ENCODE assay signal across 10 cellular contexts in genomic region chr11:112082729-112083128, GRCh38. TPM values are rescaled to one million over a fixed set of nuclear protein-coding genes. Genes with fewer than 3 reads are reported as not detected.
DNase-seq lines count a peak whose midpoint lies in the region; ATAC-seq, FAIRE-seq and TF ChIP-seq lines count a peak whose summit lies in the region.
"Had no signal": no experiment of that assay in that cellular context is flagged by ENCODE, and none has a peak within 500 bp of the region (broad histone marks: within the 10 kb centered on the region; RNA-seq: fewer than 3 reads in every experiment).

No MANE protein-coding gene starts in this region.

- no peaks in the 10 kb centered on the region for H3K27me3 ChIP-seq in Panc1 (ENCODE audit: control insufficient read depth, insufficient read depth, low read length)
- H3K27me3 ChIP-seq: BLaER1 treated with 17β-estradiol and CSF1 and Interleukin-3, amounts not matched to agents 10 nM and 100 nM had no signal

- H3K36me3 Mint-ChIP-seq in chondrocyte (ENCODE audit: low read depth): peaks cover 24% of the 10 kb centered on the region

- H3K27ac ChIP-seq in Panc1 (ENCODE audit: low read length): no peak overlapping the region

- H3K27ac Mint-ChIP-seq in chondrocyte (ENCODE audit: unreplicated experiment): peak overlapping the region; percentile 30

- no peak for ATAC-seq in Panc1
- ATAC-seq in GM21717 (IDR thresholded peaks at IDR 0.05; ENCODE audit: unreplicated experiment): no peak
- ATAC-seq in esophagus mucosa: no peak

- H3K4me3 ChIP-seq in Panc1 (ENCODE audit: low read depth in 2 of 2, low read length in 2 of 2): no peak overlapping the region
- H3K4me3 ChIP-seq: BLaER1 treated with 17β-estradiol and CSF1 and Interleukin-3, amounts not matched to agents 10 nM and 100 nM had no signal

- CTCF ChIA-PET in Panc1 (lab: Charles Lee): no interaction called here

- no peak for FAIRE-seq in GM19239 (lab: Jason Lieb, UNC)
- FAIRE-seq: GM18507 had no signal

- peaks cover 27% of the 10 kb centered on the region for H3K4me1 Mint-ChIP-seq in chondrocyte (ENCODE audit: low read depth)

- POLR2A ChIA-PET in Panc1 (lab: Charles Lee): interaction anchor here (0.5 kb wide), 1 partner anchor 31 kb away, joined by 3 read pairs; no protein-coding TSS in a partner anchor

- intact Hi-C loops in Panc1 (cut with micrococcal nuclease; ENCODE audit: unreplicated experiment): no loop called here

- H3K36me3 ChIP-seq in Panc1 (ENCODE audit: control insufficient read depth, insufficient read depth, low read length): peaks cover 48% of the 10 kb centered on the region

- no peaks in the 10 kb centered on the region for H3K9me3 Mint-ChIP-seq in chondrocyte (ENCODE audit: low read depth)

- no peak overlapping the region for H3K4me3 Mint-ChIP-seq in chondrocyte (ENCODE audit: unreplicated experiment)

- no peaks in the 10 kb centered on the region for H3K27me3 Mint-ChIP-seq in chondrocyte (ENCODE audit: low read depth)

- TF ChIP-seq CTCF in Panc1 (IDR thresholded peaks at IDR 0.05) (no peak), chondrocyte (IDR thresholded peaks at IDR 0.05) (no peak)

- in situ Hi-C loops in Panc1 (cut with HindIII; ENCODE audit: low pct_unique_long_range_greater_than_20kb, low sequenced_read_pairs): no loop called here

- peaks cover 4% of the 10 kb centered on the region for H3K4me1 ChIP-seq in Panc1 (ENCODE audit: control insufficient read depth, insufficient read depth, low read length)

- TSS peak; percentile 36 for BruUV-seq in Panc1 (replicated peaks; lab: Mats Ljungman, UMichigan)

- peak; percentile 20 for DNase-seq in activated naive CD4-positive, alpha-beta T cell treated with Interleukin-2 at 50 U/mL for 16 hours
- DNase-seq in activated naive CD4-positive, alpha-beta T cell (lab: John Stamatoyannopoulos, UW): no peak
- DNase-seq in Panc1 (ENCODE audit: low read depth, low spot score) (peak; percentile 82), chondrocyte (ENCODE audit: low spot score) (no peak), GM19239 (ENCODE audit: insufficient read length, low spot score) (no peak)
- DNase-seq in stimulated activated CD4-positive, alpha-beta T cell treated with anti-CD3 and anti-CD28 coated beads, TNF-alpha, amount 100 ng/mL, for 48 hours (ENCODE audit: low read depth in 3 of 3): peak in 2 of 3 donors; percentile 10 to 28

- no peaks in the 10 kb centered on the region for H3K9me3 ChIP-seq in Panc1 (ENCODE audit: control insufficient read depth, insufficient read depth, low read depth, low read length)
- H3K9me3 ChIP-seq: BLaER1 treated with 17β-estradiol and CSF1 and Interleukin-3, amounts not matched to agents 10 nM and 100 nM had no signal

RNA-seq across cellular contexts. Expression of gene TIMM8B, which starts 3.8 kb away (rescaled TPM):
- total RNA-seq in Panc1 (2021; ENCODE audit: unreplicated experiment) (87.3 TPM), chondrocyte (56.3 to 67.9 TPM (median 56.5 TPM) in 3 replicates), esophagus mucosa (83.4 TPM)
- 147 TPM for polyA plus RNA-seq in Panc1 (2012; ENCODE audit: insufficient read length)

RNA-seq across cellular contexts. Expression of gene SDHD, which starts 3.9 kb away (rescaled TPM):
- total RNA-seq in Panc1 (2021; ENCODE audit: unreplicated experiment) (166 TPM), chondrocyte (52.0 to 62.8 TPM (median 61.5 TPM) in 3 replicates), esophagus mucosa (109 TPM)
- 157 TPM for polyA plus RNA-seq in Panc1 (2012; ENCODE audit: insufficient read length)

RNA-seq across cellular contexts. Expression of gene NKAPD1, which starts 8.6 kb away (rescaled TPM):
- total RNA-seq in Panc1 (2021; ENCODE audit: unreplicated experiment): 19.7 TPM
- 16.7 TPM for polyA plus RNA-seq in Panc1 (2012; ENCODE audit: insufficient read length)
- total RNA-seq in chondrocyte: 15.5 to 18.5 TPM (median 18.2 TPM) in 3 replicates
- total RNA-seq in esophagus mucosa: 11.8 TPM

RNA-seq across cellular contexts. Expression of gene PIH1D2, which starts 8.9 kb away (rescaled TPM):
- total RNA-seq in Panc1 (2021; ENCODE audit: unreplicated experiment) (3.0 TPM), chondrocyte (0.62 to 1.4 TPM (median 1.3 TPM) in 3 replicates), esophagus mucosa (1.6 TPM)
- polyA plus RNA-seq in Panc1 (2012; ENCODE audit: insufficient read length): 1.3 TPM

RNA-seq across cellular contexts. Expression of gene DLAT, which starts 57.5 kb away (rescaled TPM):
- total RNA-seq in Panc1 (2021; ENCODE audit: unreplicated experiment) (75.9 TPM), chondrocyte (24.9 to 31.6 TPM (median 27.7 TPM) in 3 replicates), esophagus mucosa (37.1 TPM)
- polyA plus RNA-seq in Panc1 (2012; ENCODE audit: insufficient read length): 53.4 TPM

Comparison
In these comparisons a context has a peak if more than half of its experiments do, and no peak if none do; other contexts are left out.
1. DNase-seq: peak in activated naive CD4-positive, alpha-beta T cell treated with Interleukin-2 at 50 U/mL for 16 hours (single experiment), Panc1 (single experiment) and stimulated activated CD4-positive, alpha-beta T cell treated with anti-CD3 and anti-CD28 coated beads, TNF-alpha, amount 100 ng/mL, for 48 hours (2 of 3); none in activated naive CD4-positive, alpha-beta T cell (0 of 4), chondrocyte (single experiment) and GM19239 (single experiment).